ENCODE assay signal across 16 cellular contexts in the genomic region with DNA sequence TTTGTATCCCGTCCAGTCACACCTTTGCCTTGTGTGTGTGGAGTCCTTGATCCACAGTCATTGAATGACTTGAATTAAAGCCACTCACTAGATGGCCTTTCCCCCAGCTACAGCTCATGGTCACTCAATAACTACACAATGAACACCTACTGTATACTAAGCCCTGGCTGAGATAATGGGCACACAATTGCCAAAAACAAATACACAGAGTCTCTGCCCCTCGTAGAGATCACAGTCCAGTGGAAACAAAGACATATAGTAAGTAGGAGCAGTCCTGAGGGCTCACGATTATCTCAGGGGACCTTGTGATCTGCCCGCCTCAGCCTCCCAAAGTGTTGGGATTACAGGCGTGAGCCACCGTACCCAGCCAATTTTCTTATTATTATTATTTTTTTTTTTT. TPM values are rescaled to one million over a fixed set of nuclear protein-coding genes. Genes with fewer than 3 reads are reported as not detected.
DNase-seq lines count a peak whose midpoint lies in the region; TF ChIP-seq lines count a peak whose summit lies in the region.
"Had no signal": no experiment of that assay in that cellular context is flagged by ENCODE, and none has a peak within 500 bp of the region (broad histone marks: within the 10 kb centered on the region; RNA-seq: fewer than 3 reads in every experiment).

No MANE protein-coding gene starts in this region.

- H3K27ac ChIP-seq in OCI-LY1 (ENCODE audit: low read depth, low read length, poor library complexity, severe bottlenecking) = peak overlapping the region; percentile 15
- peak overlapping the region; percentile 93 to 97 (median 94) for H3K27ac ChIP-seq in esophagus muscularis mucosa (replicated peaks in 1 of 4)
- H3K27ac ChIP-seq: PC-9 had no signal

- H3K27me3 ChIP-seq in OCI-LY1 (ENCODE audit: insufficient read depth, low read length) (no peaks in the 10 kb centered on the region), esophagus muscularis mucosa (no peaks in the 10 kb centered on the region)
- H3K27me3 ChIP-seq: brain microvascular endothelial cell had no signal

- DNase-seq in activated CD4-positive, alpha-beta memory T cell treated with anti-CD3 and anti-CD28 coated beads for 36 hours = no peak
- DNase-seq in activated CD4-positive, alpha-beta memory T cell treated with anti-CD3 and anti-CD28 coated beads, Interleukin-2, amount 10 ng/mL, durations not matched to agents 7 days and 5 days = no peak
- no peak for DNase-seq in esophagus muscularis mucosa (ENCODE audit: extremely low spot score)
- peak; percentile 9 for DNase-seq in superior temporal gyrus (ENCODE audit: extremely low spot score)
- no peak for DNase-seq in HEK293T (ENCODE audit: extremely low spot score)
- DNase-seq in globus pallidus (ENCODE audit: low spot score) = no peak
- no peak for DNase-seq in iPS-NIHi11 (ENCODE audit: low spot score)
- DNase-seq: activated CD4-positive, CD25-positive, alpha-beta regulatory T cell treated with anti-CD3 and anti-CD28 coated beads, Interleukin-2, amount 50 U/mL, for 72 hours; activated T-cell treated with anti-CD3 and anti-CD28 coated beads, Interleukin-2, amount 50 U/mL, for 72 hours; brain microvascular endothelial cell; endodermal cell; foreskin melanocyte; NCI-H1694 treated with DMSO at 0.1 percent for 48 hours; NCI-H510A; PC-9 had no signal

- no peaks in the 10 kb centered on the region for H3K79me2 ChIP-seq in OCI-LY1 (ENCODE audit: insufficient read depth, low read length)

- 99% methylated on average over 6 of the region's 6 CpGs for WGBS in esophagus muscularis mucosa

- CTCF ChIA-PET in activated CD4-positive, alpha-beta memory T cell treated with anti-CD3 and anti-CD28 coated beads for 36 hours (lab: Charles Lee) = interaction anchor here (1.7 kb wide), 1 partner anchor 23 kb away, joined by 4 read pairs; no protein-coding TSS in a partner anchor
- CTCF ChIA-PET in activated CD4-positive, alpha-beta memory T cell treated with anti-CD3 and anti-CD28 coated beads, Interleukin-2, amount 10 ng/mL, durations not matched to agents 7 days and 5 days (lab: Charles Lee) = interaction anchor here (6.5 kb wide), 1 partner anchor 9 kb away, joined by 37 read pairs; no protein-coding TSS in a partner anchor
- CTCF ChIA-PET in HEK293T (lab: Yijun Ruan, JAX) = no interaction called here

- no peaks in the 10 kb centered on the region for H3K9me3 Mint-ChIP-seq in activated CD4-positive, alpha-beta memory T cell treated with anti-CD3 and anti-CD28 coated beads for 36 hours
- H3K9me3 Mint-ChIP-seq in activated CD4-positive, alpha-beta memory T cell treated with anti-CD3 and anti-CD28 coated beads, Interleukin-2, amount 10 ng/mL, durations not matched to agents 7 days and 5 days = no peaks in the 10 kb centered on the region
- H3K9me3 Mint-ChIP-seq: activated T-cell treated with anti-CD3 and anti-CD28 coated beads, Interleukin-2, amount 50 U/mL, for 72 hours; endodermal cell had no signal

- H3K4me3 Mint-ChIP-seq in activated CD4-positive, alpha-beta memory T cell treated with anti-CD3 and anti-CD28 coated beads for 36 hours = no peak overlapping the region
- no peak overlapping the region for H3K4me3 Mint-ChIP-seq in activated CD4-positive, alpha-beta memory T cell treated with anti-CD3 and anti-CD28 coated beads, Interleukin-2, amount 10 ng/mL, durations not matched to agents 7 days and 5 days
- H3K4me3 Mint-ChIP-seq: endodermal cell had no signal

- H4K20me1 ChIP-seq in OCI-LY1 (ENCODE audit: insufficient read depth, low read length) = no peaks in the 10 kb centered on the region

- no peak for TF ChIP-seq EP300 in esophagus muscularis mucosa (IDR thresholded peaks at IDR 0.05)

- no peaks in the 10 kb centered on the region for H3K36me3 Mint-ChIP-seq in activated CD4-positive, alpha-beta memory T cell treated with anti-CD3 and anti-CD28 coated beads for 36 hours
- peaks cover 3% of the 10 kb centered on the region for H3K36me3 Mint-ChIP-seq in activated CD4-positive, alpha-beta memory T cell treated with anti-CD3 and anti-CD28 coated beads, Interleukin-2, amount 10 ng/mL, durations not matched to agents 7 days and 5 days (ENCODE audit: low read depth)

- peaks cover 64% of the 10 kb centered on the region for H3K4me1 Mint-ChIP-seq in activated CD4-positive, alpha-beta memory T cell treated with anti-CD3 and anti-CD28 coated beads for 36 hours (ENCODE audit: low read depth)
- peaks cover 74% of the 10 kb centered on the region for H3K4me1 Mint-ChIP-seq in activated CD4-positive, alpha-beta memory T cell treated with anti-CD3 and anti-CD28 coated beads, Interleukin-2, amount 10 ng/mL, durations not matched to agents 7 days and 5 days

- H3K9me3 ChIP-seq in OCI-LY1 (ENCODE audit: low read length) = no peaks in the 10 kb centered on the region
- H3K9me3 ChIP-seq in esophagus muscularis mucosa = no peaks in the 10 kb centered on the region

- H3K4me2 ChIP-seq in OCI-LY1 (ENCODE audit: low read length) = no peak overlapping the region
- H3K4me2 ChIP-seq: PC-9 had no signal

- no peak overlapping the region for H3K9ac ChIP-seq in OCI-LY1 (ENCODE audit: low read length)

- intact Hi-C loops in activated CD4-positive, alpha-beta memory T cell treated with anti-CD3 and anti-CD28 coated beads for 36 hours (cut with micrococcal nuclease) = no loop called here
- intact Hi-C loops in esophagus muscularis mucosa (cut with DNase I) = no loop called here

- POLR2A ChIA-PET in activated CD4-positive, alpha-beta memory T cell treated with anti-CD3 and anti-CD28 coated beads for 36 hours (lab: Charles Lee) = interaction anchor here (0.6 kb wide), 1 partner anchor 38 kb away, joined by 3 read pairs; no protein-coding TSS in a partner anchor
- POLR2A ChIA-PET in activated CD4-positive, alpha-beta memory T cell treated with anti-CD3 and anti-CD28 coated beads, Interleukin-2, amount 10 ng/mL, durations not matched to agents 7 days and 5 days (lab: Charles Lee) = interaction anchor here (1.5 to 4.9 kb wide), 2 partner anchors 9 to 69 kb away, joined by 5 to 46 read pairs; no protein-coding TSS in a partner anchor
- POLR2A ChIA-PET in HEK293T (lab: Yijun Ruan, JAX) = interaction anchor here (12.3 kb wide), 1 partner anchor 23 kb away, joined by 317 read pairs; a partner anchor contains a TSS

- TF ChIP-seq CTCF in OCI-LY1 (IDR thresholded peaks at IDR 0.05; ENCODE audit: low read length) = no peak
- TF ChIP-seq CTCF in esophagus muscularis mucosa (IDR thresholded peaks at IDR 0.05) = no peak

- peaks cover 56% of the 10 kb centered on the region for H3K4me1 ChIP-seq in OCI-LY1 (ENCODE audit: insufficient read depth, low read length, severe bottlenecking)
- H3K4me1 ChIP-seq in esophagus muscularis mucosa = peaks cover 97 to 100% (median 100%) of the 10 kb centered on the region in 4 donors

- H2AFZ ChIP-seq in OCI-LY1 (ENCODE audit: low read length) = no peak overlapping the region
- H2AFZ ChIP-seq: PC-9 had no signal

- H3K36me3 ChIP-seq in OCI-LY1 (ENCODE audit: insufficient read depth, low read length) (no peaks in the 10 kb centered on the region), esophagus muscularis mucosa (no peaks in the 10 kb centered on the region)
- H3K36me3 ChIP-seq: brain microvascular endothelial cell had no signal

- H3K4me3 ChIP-seq in OCI-LY1 (ENCODE audit: low read depth, low read length, poor library complexity, severe bottlenecking) (no peak overlapping the region), esophagus muscularis mucosa (no peak overlapping the region)
- H3K4me3 ChIP-seq: PC-9 had no signal

- H3K27ac Mint-ChIP-seq in activated CD4-positive, alpha-beta memory T cell treated with anti-CD3 and anti-CD28 coated beads for 36 hours = peak overlapping the region; percentile 56
- H3K27ac Mint-ChIP-seq in activated CD4-positive, alpha-beta memory T cell treated with anti-CD3 and anti-CD28 coated beads, Interleukin-2, amount 10 ng/mL, durations not matched to agents 7 days and 5 days = no peak overlapping the region
- H3K27ac Mint-ChIP-seq: endodermal cell had no signal

- H3K9me2 ChIP-seq in OCI-LY1 (ENCODE audit: low read depth, low read length) = no peaks in the 10 kb centered on the region

- H3K27me3 Mint-ChIP-seq in activated CD4-positive, alpha-beta memory T cell treated with anti-CD3 and anti-CD28 coated beads for 36 hours = no peaks in the 10 kb centered on the region
- H3K27me3 Mint-ChIP-seq in activated CD4-positive, alpha-beta memory T cell treated with anti-CD3 and anti-CD28 coated beads, Interleukin-2, amount 10 ng/mL, durations not matched to agents 7 days and 5 days = no peaks in the 10 kb centered on the region

- H3F3A ChIP-seq in OCI-LY1 (ENCODE audit: insufficient read depth, low read length) = peaks cover 15% of the 10 kb centered on the region

- no peak for TF ChIP-seq POLR2A in esophagus muscularis mucosa (IDR thresholded peaks at IDR 0.05; ENCODE audit: low read depth)

TF ChIP-seq in HEK293T, 16 proteins besides CTCF, POLR2A, EP300 and RAD21:
- TF ChIP-seq LEF1 (IDR thresholded peaks at IDR 0.05; ENCODE audit: borderline replicate concordance) = no peak
- no peak for TF ChIP-seq FOXM1 (IDR thresholded peaks at IDR 0.05; ENCODE audit: borderline replicate concordance)
- no peak for TF ChIP-seq HDGF (IDR thresholded peaks at IDR 0.05; ENCODE audit: borderline replicate concordance)
- no peak for TF ChIP-seq ZNF384 (IDR thresholded peaks at IDR 0.05)
- TF ChIP-seq CTBP1 (IDR thresholded peaks at IDR 0.05; ENCODE audit: borderline replicate concordance) = no peak
- TF ChIP-seq ARNT (IDR thresholded peaks at IDR 0.05) = no peak
- TF ChIP-seq TARDBP (IDR thresholded peaks at IDR 0.05) = no peak
TF ChIP-seq in HEK293T: peak in this region for 0.

RNA-seq across cellular contexts. Expression of a gene that starts 22.1 kb away (rescaled TPM):
- 100 to 1,000 TPM; 637 TPM for total RNA-seq in activated CD4-positive, alpha-beta memory T cell treated with anti-CD3 and anti-CD28 coated beads for 36 hours
- 100 to 1,000 TPM; 475 to 481 TPM for total RNA-seq in activated CD4-positive, alpha-beta memory T cell treated with anti-CD3 and anti-CD28 coated beads, Interleukin-2, amount 10 ng/mL, durations not matched to agents 7 days and 5 days
- total RNA-seq in esophagus muscularis mucosa = 100 to 1,000 TPM in 3 of 4 donors, 10 to 100 TPM in 1; 77.4 to 247 (median 146) TPM

RNA-seq across cellular contexts. Expression of a gene that starts 35.6 kb away (rescaled TPM):
- 10 to 100 TPM; 50.9 to 52.5 TPM for total RNA-seq in activated CD4-positive, alpha-beta memory T cell treated with anti-CD3 and anti-CD28 coated beads for 36 hours
- 10 to 100 TPM; 35.5 to 36.2 TPM for total RNA-seq in activated CD4-positive, alpha-beta memory T cell treated with anti-CD3 and anti-CD28 coated beads, Interleukin-2, amount 10 ng/mL, durations not matched to agents 7 days and 5 days
- 10 to 100 TPM; 23.5 to 37.8 (median 29.8) TPM for total RNA-seq in esophagus muscularis mucosa

RNA-seq across cellular contexts. Expression of a gene that starts 35.8 kb away (rescaled TPM):
- total RNA-seq in activated CD4-positive, alpha-beta memory T cell treated with anti-CD3 and anti-CD28 coated beads for 36 hours = 100 to 1,000 TPM; 119 to 122 TPM
- total RNA-seq in activated CD4-positive, alpha-beta memory T cell treated with anti-CD3 and anti-CD28 coated beads, Interleukin-2, amount 10 ng/mL, durations not matched to agents 7 days and 5 days = 100 to 1,000 TPM in 1 of 2 experiments, 10 to 100 TPM in 1; 94.2 to 101 TPM
- total RNA-seq in esophagus muscularis mucosa = 100 to 1,000 TPM; 106 to 157 (median 143) TPM
